14 cellular contexts compared by ENCODE assay signal in the genomic region with DNA sequence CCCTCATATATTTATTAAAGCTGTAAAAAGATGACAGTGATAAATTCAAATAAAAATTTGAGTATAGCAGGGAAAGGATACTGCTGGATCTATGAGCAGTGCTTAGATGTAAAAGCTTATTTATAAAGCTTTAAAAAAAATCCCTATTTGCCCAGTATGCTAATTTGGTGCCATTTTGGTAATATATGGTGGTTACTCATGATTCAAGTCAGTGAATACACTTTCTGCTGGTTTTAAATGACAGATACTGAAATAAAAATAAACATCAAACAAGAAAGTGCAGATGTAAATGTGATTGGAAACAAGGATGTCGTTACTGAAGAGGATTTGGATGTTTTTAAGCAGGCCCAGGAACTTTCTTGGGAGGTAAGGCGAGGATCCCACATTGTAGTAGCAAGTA.
DNase-seq lines count a peak whose midpoint lies in the region; ATAC-seq lines count a peak whose summit lies in the region.
"Had no signal": no experiment of that assay in that cellular context is flagged by ENCODE, and none has a peak within 500 bp of the region (broad histone marks: within the 10 kb centered on the region; RNA-seq: fewer than 3 reads in every experiment).

No MANE protein-coding gene starts in this region.

- peak; percentile 55 to 63 for ATAC-seq in activated naive CD4-positive, alpha-beta T cell treated with anti-CD3 and anti-CD28 coated beads, Interleukin-2, amount 50 U/mL, for 72 hours
- ATAC-seq in HG03354 (IDR thresholded peaks at IDR 0.05; ENCODE audit: poor library complexity, severe bottlenecking, unreplicated experiment) (peak; percentile 3), HG02884 (IDR thresholded peaks at IDR 0.05; ENCODE audit: unreplicated experiment) (no peak), HG02981 (IDR thresholded peaks at IDR 0.05; ENCODE audit: unreplicated experiment) (no peak)

- H3K27ac Mint-ChIP-seq in activated naive CD4-positive, alpha-beta T cell treated with anti-CD3 and anti-CD28 coated beads, Interleukin-2, amount 50 U/mL, for 72 hours = peak overlapping the region in 1 of 2 donors; percentile 42
- peak overlapping the region; percentile 90 for H3K27ac Mint-ChIP-seq in activated naive CD8-positive, alpha-beta T cell treated with anti-CD3 and anti-CD28 coated beads for 36 hours
- H3K27ac Mint-ChIP-seq in stimulated activated naive CD8-positive, alpha-beta T cell treated with anti-CD3 and anti-CD28 coated beads, Interleukin-15, Interleukin-2, amounts not matched to agents 100 ng/mL and 50 ng/mL, for 24 hours = peak overlapping the region; percentile 69

- DNase-seq in activated naive CD4-positive, alpha-beta T cell treated with anti-CD3 and anti-CD28 coated beads, Interleukin-2, amount 50 U/mL, for 72 hours (ENCODE audit: low spot score in 2 of 2) = no peak
- no peak for DNase-seq in activated naive CD4-positive, alpha-beta T cell (lab: John Stamatoyannopoulos, UW)
- DNase-seq in activated naive CD8-positive, alpha-beta T cell treated with anti-CD3 and anti-CD28 coated beads for 36 hours = no peak
- DNase-seq in HuH-7 (ENCODE audit: low spot score) = no peak
- DNase-seq: erythroblast; NCI-H1694; NCI-H345; RPMI8226; stimulated activated CD4-positive, alpha-beta T cell treated with anti-CD3 and anti-CD28 coated beads, Interleukin-4, amount 100 ng/mL, for 24 hours had no signal

- peaks cover 17% of the 10 kb centered on the region in 2 donors for H3K36me3 Mint-ChIP-seq in activated naive CD4-positive, alpha-beta T cell treated with anti-CD3 and anti-CD28 coated beads, Interleukin-2, amount 50 U/mL, for 72 hours
- peaks cover 34% of the 10 kb centered on the region for H3K36me3 Mint-ChIP-seq in activated naive CD8-positive, alpha-beta T cell treated with anti-CD3 and anti-CD28 coated beads for 36 hours
- H3K36me3 Mint-ChIP-seq in stimulated activated naive CD8-positive, alpha-beta T cell treated with anti-CD3 and anti-CD28 coated beads, Interleukin-15, Interleukin-2, amounts not matched to agents 100 ng/mL and 50 ng/mL, for 24 hours (ENCODE audit: low read depth) = peaks cover 35% of the 10 kb centered on the region

- H3K4me3 Mint-ChIP-seq in activated naive CD8-positive, alpha-beta T cell treated with anti-CD3 and anti-CD28 coated beads for 36 hours = peak overlapping the region; percentile 64
- peak overlapping the region; percentile 62 for H3K4me3 Mint-ChIP-seq in stimulated activated naive CD8-positive, alpha-beta T cell treated with anti-CD3 and anti-CD28 coated beads, Interleukin-15, Interleukin-2, amounts not matched to agents 100 ng/mL and 50 ng/mL, for 24 hours
- H3K4me3 Mint-ChIP-seq: neural crest cell had no signal

- H3K27me3 Mint-ChIP-seq in activated naive CD8-positive, alpha-beta T cell treated with anti-CD3 and anti-CD28 coated beads for 36 hours = no peaks in the 10 kb centered on the region
- H3K27me3 Mint-ChIP-seq in stimulated activated naive CD8-positive, alpha-beta T cell treated with anti-CD3 and anti-CD28 coated beads, Interleukin-15, Interleukin-2, amounts not matched to agents 100 ng/mL and 50 ng/mL, for 24 hours = no peaks in the 10 kb centered on the region

- peaks cover 48% of the 10 kb centered on the region for H3K4me1 Mint-ChIP-seq in activated naive CD8-positive, alpha-beta T cell treated with anti-CD3 and anti-CD28 coated beads for 36 hours
- H3K4me1 Mint-ChIP-seq in stimulated activated naive CD8-positive, alpha-beta T cell treated with anti-CD3 and anti-CD28 coated beads, Interleukin-15, Interleukin-2, amounts not matched to agents 100 ng/mL and 50 ng/mL, for 24 hours (ENCODE audit: low read depth) = peaks cover 52% of the 10 kb centered on the region

- no peaks in the 10 kb centered on the region for H3K9me3 Mint-ChIP-seq in activated naive CD4-positive, alpha-beta T cell treated with anti-CD3 and anti-CD28 coated beads, Interleukin-2, amount 50 U/mL, for 72 hours
- H3K9me3 Mint-ChIP-seq in activated naive CD8-positive, alpha-beta T cell treated with anti-CD3 and anti-CD28 coated beads for 36 hours = no peaks in the 10 kb centered on the region
- H3K9me3 Mint-ChIP-seq in stimulated activated naive CD8-positive, alpha-beta T cell treated with anti-CD3 and anti-CD28 coated beads, Interleukin-15, Interleukin-2, amounts not matched to agents 100 ng/mL and 50 ng/mL, for 24 hours = no peaks in the 10 kb centered on the region
- H3K9me3 Mint-ChIP-seq: neural crest cell had no signal

Comparison
In these comparisons a context has a peak if more than half of its experiments do, and no peak if none do; other contexts are left out.
1. ATAC-seq: peak in activated naive CD4-positive, alpha-beta T cell treated with anti-CD3 and anti-CD28 coated beads, Interleukin-2, amount 50 U/mL, for 72 hours (2 of 2) and HG03354 (single experiment); none in HG02884 (single experiment) and HG02981 (single experiment).